In the genomic region with DNA sequence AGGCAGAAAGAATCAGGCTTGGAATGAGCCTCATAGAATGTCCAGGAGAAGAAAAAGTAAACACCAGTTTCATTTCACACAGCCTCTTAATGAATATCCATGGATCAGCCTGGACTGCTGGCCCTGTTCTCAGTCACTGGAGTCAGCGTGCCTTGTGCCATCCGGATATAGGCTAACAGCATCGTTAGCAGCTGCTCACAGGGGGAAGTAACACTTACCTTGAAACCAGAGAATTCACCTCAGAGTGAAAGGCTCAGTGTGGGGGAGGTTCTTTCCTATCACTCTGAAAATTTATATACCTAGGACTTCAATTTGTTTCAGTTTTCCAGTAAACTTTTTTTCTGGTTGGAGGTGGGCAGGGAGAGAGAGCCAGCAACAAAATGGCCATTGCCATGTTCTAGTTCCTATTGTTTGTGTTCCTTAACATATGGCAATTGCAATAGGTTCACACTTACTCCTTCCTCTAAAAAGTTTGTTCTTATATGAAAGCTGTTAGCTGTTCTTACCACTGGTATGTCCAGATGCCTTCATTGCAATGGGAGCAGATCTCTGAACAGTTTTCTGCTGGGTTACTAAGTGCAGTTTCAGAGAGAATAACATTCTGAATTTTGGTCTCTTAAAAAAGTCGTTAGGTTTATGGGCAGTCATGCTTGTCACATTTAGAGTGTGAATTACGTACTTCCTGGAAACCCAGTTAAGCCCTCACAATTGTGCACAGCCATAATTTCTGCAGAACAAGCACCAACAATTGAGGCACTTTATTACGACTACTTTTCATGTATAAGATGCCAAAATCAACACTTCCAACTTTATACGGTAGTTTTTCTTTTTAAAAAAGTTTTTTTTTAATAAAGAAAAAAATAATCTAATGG, we compare ENCODE assay signal across 10 cellular contexts.
DNase-seq lines count a peak whose midpoint lies in the region; ATAC-seq and TF ChIP-seq lines count a peak whose summit lies in the region.
"Had no signal": no experiment of that assay in that cellular context is flagged by ENCODE, and none has a peak within 500 bp of the region (broad histone marks: within the 10 kb centered on the region; RNA-seq: fewer than 3 reads in every experiment).

No MANE protein-coding gene starts in this region.

- no peaks in the 10 kb centered on the region for H3K36me3 Mint-ChIP-seq in CD8-positive, alpha-beta T cell

- DNase-seq in CD8-positive, alpha-beta T cell = peak in 3 of 7 experiments; percentile 8 to 25 (median 11)
- no peak for DNase-seq in middle frontal gyrus (ENCODE audit: extremely low spot score, low spot score)
- DNase-seq in foreskin melanocyte = no peak
- no peak for DNase-seq in foreskin fibroblast
- no peak for DNase-seq in H4 (ENCODE audit: low spot score)
- DNase-seq: small intestine had no signal

- H3K27ac ChIP-seq in CD8-positive, alpha-beta T cell (ENCODE audit: low read depth, low read length) = peak overlapping the region; percentile 61
- peak overlapping the region; percentile 11; the same call in 1 of the 2 replicates for H3K27ac ChIP-seq in VCaP

- no peaks in the 10 kb centered on the region for H3K36me3 ChIP-seq in CD8-positive, alpha-beta T cell (ENCODE audit: insufficient read depth, low read length)

- TF ChIP-seq CTCF in CD8-positive, alpha-beta T cell (IDR thresholded peaks at IDR 0.05) = no peak
- no peak for TF ChIP-seq CTCF in VCaP (conservative IDR thresholded peaks at IDR 0.05)
- TF ChIP-seq CTCF in foreskin fibroblast (IDR thresholded peaks at IDR 0.05; ENCODE audit: low read depth, low read length) = no peak

- POLR2A ChIA-PET in CD8-positive, alpha-beta T cell (lab: Charles Lee) = no interaction called here

- ATAC-seq in CD8-positive, alpha-beta T cell = peak; percentile 77
- ATAC-seq in GM19351 (IDR thresholded peaks at IDR 0.05; ENCODE audit: unreplicated experiment) (peak; percentile 96), HG03280 (IDR thresholded peaks at IDR 0.05; ENCODE audit: unreplicated experiment) (peak; percentile 96)
- ATAC-seq: Right ventricle myocardium inferior had no signal

- peak overlapping the region; percentile 70 for H3K27ac Mint-ChIP-seq in CD8-positive, alpha-beta T cell

- intact Hi-C loops in CD8-positive, alpha-beta T cell (cut with DNase I, micrococcal nuclease) = loop anchor here in 1 of 2 experiments (2.0 kb wide), 1 partner anchor 62 kb away; no protein-coding TSS in a partner anchor

- H3K9me3 Mint-ChIP-seq in CD8-positive, alpha-beta T cell = no peaks in the 10 kb centered on the region

- H3K27me3 ChIP-seq in CD8-positive, alpha-beta T cell (ENCODE audit: insufficient read depth, low read length) = no peaks in the 10 kb centered on the region

- H3K4me3 Mint-ChIP-seq in CD8-positive, alpha-beta T cell = peak overlapping the region; percentile 12

- H3K4me1 Mint-ChIP-seq in CD8-positive, alpha-beta T cell (ENCODE audit: low read depth) = peaks cover 13% of the 10 kb centered on the region

- H3K9me3 ChIP-seq in CD8-positive, alpha-beta T cell (ENCODE audit: low read length) = no peaks in the 10 kb centered on the region

- no peak overlapping the region for H3K4me3 ChIP-seq in CD8-positive, alpha-beta T cell (ENCODE audit: low read depth, low read length)
- H3K4me3 ChIP-seq in foreskin fibroblast (ENCODE audit: low read depth in 1 of 2, low read length in 2 of 2) = no peak overlapping the region

- no peaks in the 10 kb centered on the region for H3K27me3 Mint-ChIP-seq in CD8-positive, alpha-beta T cell (ENCODE audit: low read depth)

- CTCF ChIA-PET in CD8-positive, alpha-beta T cell (lab: Charles Lee) = no interaction called here

- no peaks in the 10 kb centered on the region for H3K4me1 ChIP-seq in CD8-positive, alpha-beta T cell (ENCODE audit: insufficient read depth, low read length)
